Comparison of ENCODE assay signal across 22 cellular contexts in the genomic region with DNA sequence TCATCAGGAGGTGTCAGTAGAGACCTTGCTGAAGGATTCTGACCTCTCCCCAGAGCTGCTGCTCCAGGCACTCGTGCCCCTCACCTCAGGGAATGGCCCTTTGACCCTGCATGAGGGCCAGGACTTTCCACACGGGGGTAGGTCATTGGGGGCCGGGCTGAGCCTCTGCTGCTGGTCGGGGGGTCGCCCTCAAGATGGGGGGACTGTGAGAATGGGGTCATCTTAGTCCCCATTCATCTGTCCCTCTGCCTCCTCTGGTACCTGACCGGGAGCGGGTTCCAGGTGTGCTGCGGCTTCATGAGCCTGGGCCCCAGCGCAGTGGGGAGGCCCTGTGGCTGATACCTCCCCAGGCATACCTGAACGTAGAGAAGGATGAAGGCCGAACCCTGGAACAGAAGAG. TPM values are rescaled to one million over a fixed set of nuclear protein-coding genes. Genes with fewer than 3 reads are reported as not detected.
DNase-seq lines count a peak whose midpoint lies in the region; ATAC-seq and TF ChIP-seq lines count a peak whose summit lies in the region.
"Had no signal": no experiment of that assay in that cellular context is flagged by ENCODE, and none has a peak within 500 bp of the region (broad histone marks: within the 10 kb centered on the region; RNA-seq: fewer than 3 reads in every experiment).

No MANE protein-coding gene starts in this region.

- peak overlapping the region in 2 of 3 experiments; percentile 34 to 42; a peak in 1 of 7 replicates for H3K27ac Mint-ChIP-seq in H9
- H3K27ac Mint-ChIP-seq in chondrocyte (ENCODE audit: unreplicated experiment), result no peak overlapping the region
- H3K27ac Mint-ChIP-seq in neural progenitor cell, result peak overlapping the region; percentile 74
- H3K27ac Mint-ChIP-seq: B cell; CD8-positive, alpha-beta T cell; HFFc6; IgD-negative memory B cell had no signal

- no peak overlapping the region for H3K14ac ChIP-seq in H9 (ENCODE audit: insufficient read depth, low read length)

- H4K91ac ChIP-seq in H9 (ENCODE audit: insufficient read length, low read depth, low read length), result no peak overlapping the region

- no peak overlapping the region for H2BK20ac ChIP-seq in H9 (ENCODE audit: low read depth, low read length, poor library complexity, severe bottlenecking)

- H3K4me2 ChIP-seq in H9 (ENCODE audit: insufficient read depth, insufficient read length, low read length) (no peak overlapping the region), neural progenitor cell (no peak overlapping the region)
- H3K4me2 ChIP-seq: BLaER1 treated with 17β-estradiol and CSF1 and Interleukin-3, amounts not matched to agents 10 nM and 100 nM had no signal

- H4K8ac ChIP-seq in H9 (replicated peaks; ENCODE audit: insufficient read length, low read depth, low read length), result no peak overlapping the region

- H3K4ac ChIP-seq in H9 (ENCODE audit: low read depth, low read length), result no peak overlapping the region

- no peaks in the 10 kb centered on the region for H3K9me3 ChIP-seq in H9 (ENCODE audit: control insufficient read depth, low read depth, low read length)
- H3K9me3 ChIP-seq in RWPE2 (ENCODE audit: severe bottlenecking), result no peaks in the 10 kb centered on the region
- no peaks in the 10 kb centered on the region for H3K9me3 ChIP-seq in neural progenitor cell (ENCODE audit: low read depth)
- H3K9me3 ChIP-seq: BLaER1 treated with 17β-estradiol and CSF1 and Interleukin-3, amounts not matched to agents 10 nM and 100 nM had no signal

- no peak overlapping the region for H3K18ac ChIP-seq in H9 (ENCODE audit: insufficient read length, low read depth, low read length)

- H3K36me3 ChIP-seq in RWPE2 (ENCODE audit: low read depth) (no peaks in the 10 kb centered on the region; the same call in 1 of the 2 replicates), neural progenitor cell (no peaks in the 10 kb centered on the region)

- H3K27me3 Mint-ChIP-seq in H9 (ENCODE audit: low read depth) (peaks cover 2% of the 10 kb centered on the region), chondrocyte (ENCODE audit: low read depth) (no peaks in the 10 kb centered on the region), neural progenitor cell (ENCODE audit: insufficient read depth, low read depth) (no peaks in the 10 kb centered on the region)
- H3K27me3 Mint-ChIP-seq: B cell, IgD-negative memory B cell had no signal

- H3K23me2 ChIP-seq in H9 (ENCODE audit: insufficient read length, low read depth, low read length, poor library complexity, severe bottlenecking), result no peaks in the 10 kb centered on the region

- ATAC-seq in RWPE2 (ENCODE audit: low read depth), result no peak
- ATAC-seq: CD8-positive, alpha-beta T cell; GM12878; HCT116 had no signal

- H4K20me1 ChIP-seq in H9 (ENCODE audit: control insufficient read depth, insufficient read depth, insufficient read length) (no peaks in the 10 kb centered on the region), neural progenitor cell (ENCODE audit: low read depth) (no peaks in the 10 kb centered on the region)
- H4K20me1 ChIP-seq: BLaER1 treated with 17β-estradiol and CSF1 and Interleukin-3, amounts not matched to agents 10 nM and 100 nM had no signal

- H3K9ac ChIP-seq in H9 (ENCODE audit: extremely low read depth, insufficient read length, low read length) (no peak overlapping the region), neural progenitor cell (no peak overlapping the region)
- H3K9ac ChIP-seq: BLaER1 treated with 17β-estradiol and CSF1 and Interleukin-3, amounts not matched to agents 10 nM and 100 nM; GM23248 had no signal

- H3K4me3 ChIP-seq in RWPE2 (ENCODE audit: severe bottlenecking), result no peak overlapping the region
- H3K4me3 ChIP-seq in neural progenitor cell, result no peak overlapping the region
- H3K4me3 ChIP-seq: BLaER1 treated with 17β-estradiol and CSF1 and Interleukin-3, amounts not matched to agents 10 nM and 100 nM; GM12878; GM23248 had no signal

- H3K27ac ChIP-seq in H9 (ENCODE audit: insufficient read length, low read depth, low read length) (no peak overlapping the region), RWPE2 (ENCODE audit: poor library complexity, severe bottlenecking) (no peak overlapping the region), neural progenitor cell (no peak overlapping the region)
- H3K27ac ChIP-seq: BLaER1 treated with 17β-estradiol and CSF1 and Interleukin-3, amounts not matched to agents 10 nM and 100 nM; GM23248; HL-60 had no signal

- no peaks in the 10 kb centered on the region for H3F3A ChIP-seq in neural progenitor cell (ENCODE audit: low read depth)

- H4K5ac ChIP-seq in H9 (ENCODE audit: insufficient read length, low read depth, low read length), result no peak overlapping the region

- H3K4me1 ChIP-seq in H9 (ENCODE audit: insufficient read depth, low read length) (no peaks in the 10 kb centered on the region; the same call in 1 of the 2 replicates), RWPE2 (ENCODE audit: insufficient read depth, poor library complexity, severe bottlenecking) (no peaks in the 10 kb centered on the region), neural progenitor cell (no peaks in the 10 kb centered on the region)
- H3K4me1 ChIP-seq: BLaER1 treated with 17β-estradiol and CSF1 and Interleukin-3, amounts not matched to agents 10 nM and 100 nM had no signal

- no peak overlapping the region for H3K4me3 Mint-ChIP-seq in H9
- no peak overlapping the region for H3K4me3 Mint-ChIP-seq in chondrocyte (ENCODE audit: unreplicated experiment)
- H3K4me3 Mint-ChIP-seq in neural progenitor cell, result no peak overlapping the region
- H3K4me3 Mint-ChIP-seq: B cell; CD8-positive, alpha-beta T cell; HFFc6; IgD-negative memory B cell had no signal

- no peaks in the 10 kb centered on the region for H3K9me3 Mint-ChIP-seq in H9
- no peaks in the 10 kb centered on the region for H3K9me3 Mint-ChIP-seq in chondrocyte (ENCODE audit: low read depth)
- H3K9me3 Mint-ChIP-seq in neural progenitor cell, result no peaks in the 10 kb centered on the region
- H3K9me3 Mint-ChIP-seq: CD8-positive, alpha-beta T cell; HFFc6; IgD-negative memory B cell had no signal

- H3K27me3 ChIP-seq in H9 (ENCODE audit: insufficient read depth, low read length), result no peaks in the 10 kb centered on the region
- no peaks in the 10 kb centered on the region for H3K27me3 ChIP-seq in RWPE2 (ENCODE audit: insufficient read depth, poor library complexity, severe bottlenecking)
- H3K27me3 ChIP-seq in neural progenitor cell, result no peaks in the 10 kb centered on the region
- H3K27me3 ChIP-seq: BLaER1 treated with 17β-estradiol and CSF1 and Interleukin-3, amounts not matched to agents 10 nM and 100 nM had no signal

- H2BK5ac ChIP-seq in H9 (ENCODE audit: insufficient read length, low read length), result no peak overlapping the region

- H2BK120ac ChIP-seq in H9 (ENCODE audit: low read depth, low read length, poor library complexity, severe bottlenecking), result no peak overlapping the region

- H2BK12ac ChIP-seq in H9 (ENCODE audit: insufficient read length, low read depth, low read length), result no peak overlapping the region

- H3K4me1 Mint-ChIP-seq in H9, result peaks cover 9% of the 10 kb centered on the region in 2 experiments
- H3K4me1 Mint-ChIP-seq in chondrocyte (ENCODE audit: low read depth), result peaks cover 3% of the 10 kb centered on the region
- H3K4me1 Mint-ChIP-seq in neural progenitor cell, result no peaks in the 10 kb centered on the region
- H3K4me1 Mint-ChIP-seq: B cell had no signal

- H3K36me3 Mint-ChIP-seq in H9 (ENCODE audit: insufficient read depth in 1 of 3, low read depth in 3 of 3), result peaks cover 0 to 2% (median 0%) of the 10 kb centered on the region in 3 experiments; a peak in 1 of 7 replicates
- peaks cover 16% of the 10 kb centered on the region for H3K36me3 Mint-ChIP-seq in chondrocyte (ENCODE audit: low read depth)
- peaks cover 9% of the 10 kb centered on the region for H3K36me3 Mint-ChIP-seq in neural progenitor cell

- intact Hi-C loops in posterior vena cava (cut with DNase I), result no loop called here

- no peak overlapping the region for H3K23ac ChIP-seq in H9 (ENCODE audit: insufficient read length, low read depth, low read length)

- H2AFZ ChIP-seq in H9 (ENCODE audit: low read length) (no peak overlapping the region), neural progenitor cell (replicated peaks) (no peak overlapping the region)
- H2AFZ ChIP-seq: GM23248 had no signal

- H2AK5ac ChIP-seq in H9 (ENCODE audit: insufficient read length, low read length), result no peak overlapping the region

- H3T11ph ChIP-seq in H9 (ENCODE audit: low read length), result no peak overlapping the region

- WGBS in H9 (ENCODE audit: extremely low coverage, insufficient read length, low lambda C conversion rate), result no CpG with 5 or more reads among the region's 11 CpGs

- no peak overlapping the region for H2BK15ac ChIP-seq in H9 (ENCODE audit: low read depth, low read length)

- H3K79me1 ChIP-seq in H9 (ENCODE audit: insufficient read depth, low read depth, low read length, poor library complexity, severe bottlenecking), result no peaks in the 10 kb centered on the region

- H3K56ac ChIP-seq in H9 (ENCODE audit: insufficient read length, low read depth, low read length), result no peak overlapping the region

- DNase-seq in H9 (no peak), RWPE2 (ENCODE audit: low spot score) (peak; percentile 29), chondrocyte (ENCODE audit: low spot score) (peak; percentile 58), neural progenitor cell (ENCODE audit: low spot score) (no peak), COR-L47 (lab: John Stamatoyannopoulos, UW) (no peak), superior temporal gyrus (ENCODE audit: extremely low spot score) (no peak), posterior vena cava (ENCODE audit: low spot score) (no peak)
- DNase-seq: CD8-positive, alpha-beta T cell; DMS 273 treated with DMSO at 0.1 percent for 48 hours; DMS53; DND-41; EL; GM23248; HFFc6 had no signal

- TF ChIP-seq CTCF in H9 (conservative IDR thresholded peaks at IDR 0.05) (no peak), RWPE2 (IDR thresholded peaks at IDR 0.05; ENCODE audit: poor library complexity, severe bottlenecking) (no peak), chondrocyte (IDR thresholded peaks at IDR 0.05) (no peak), neural progenitor cell (IDR thresholded peaks at IDR 0.05) (no peak)

- no peaks in the 10 kb centered on the region for H3K79me2 ChIP-seq in H9 (ENCODE audit: insufficient read depth, low read length)
- H3K79me2 ChIP-seq in neural progenitor cell (ENCODE audit: low read depth), result no peaks in the 10 kb centered on the region

RNA-seq across cellular contexts. Expression of gene DNPH1, which starts 15.8 kb away (rescaled TPM):
- total RNA-seq in H9 (2021) (47.0 and 56.2 TPM in 2 replicates), chondrocyte (22.8 to 34.1 TPM (median 24.5 TPM) in 3 replicates), neural progenitor cell (ENCODE audit: low replicate concordance) (25.2 and 113 TPM in 2 replicates), posterior vena cava (10 to 100 TPM; 24.5 to 42.5 TPM)

RNA-seq across cellular contexts. Expression of gene TTBK1, which starts 29.9 kb away (rescaled TPM):
- 1.3 and 1.6 TPM in 2 replicates for total RNA-seq in H9 (2021)
- total RNA-seq in chondrocyte, result 0.07 TPM in 1 of 3 replicates, not detected in the others
- 1.7 and 3.2 TPM in 2 replicates for total RNA-seq in neural progenitor cell (ENCODE audit: low replicate concordance)
- under 1 TPM; 0.09 to 0.14 TPM for total RNA-seq in posterior vena cava
- total RNA-seq: A172, G401, GM12878, GM23248, HFFc6 had no signal

RNA-seq across cellular contexts. Expression of gene CUL9, which starts 31.4 kb away (rescaled TPM):
- 15.2 and 15.5 TPM in 2 replicates for total RNA-seq in H9 (2021)
- total RNA-seq in chondrocyte, result 17.5 to 36.6 TPM (median 19.8 TPM) in 3 replicates
- 14.1 and 25.9 TPM in 2 replicates for total RNA-seq in neural progenitor cell (ENCODE audit: low replicate concordance)
- total RNA-seq in posterior vena cava, result 10 to 100 TPM; 24.5 to 25.5 TPM

RNA-seq across cellular contexts. Expression of gene SRF, which starts 42.4 kb away (rescaled TPM):
- total RNA-seq in H9 (2021) (57.5 and 59.7 TPM in 2 replicates), chondrocyte (42.2 to 43.9 TPM (median 42.7 TPM) in 3 replicates), neural progenitor cell (ENCODE audit: low replicate concordance) (15.0 and 35.6 TPM in 2 replicates), posterior vena cava (10 to 100 TPM; 92.6 to 95.6 TPM)

Comparison
In these comparisons a context has a peak if more than half of its experiments do, and no peak if none do; other contexts are left out.
1. DNase-seq: peak in RWPE2 (single experiment) and chondrocyte (single experiment); none in H9 (single experiment), neural progenitor cell (single experiment), COR-L47 (single experiment), superior temporal gyrus (single experiment) and posterior vena cava (single experiment).